8 cellular contexts compared by ENCODE assay signal in genomic region chr7:99504603-99505323, GRCh38. TPM values are rescaled to one million over a fixed set of nuclear protein-coding genes. Genes with fewer than 3 reads are reported as not detected.
DNase-seq lines count a peak whose midpoint lies in the region; ATAC-seq and TF ChIP-seq lines count a peak whose summit lies in the region.

Gene ZKSCAN5 (plus strand): TSS chr7:99504662. CDS start chr7:99506045, 1,383 bp downstream.

- H3K4me3 ChIP-seq in Caco-2 (ENCODE audit: low read depth, low read length) (peak within 1 kb of the TSS; percentile 68), endocrine pancreas (ENCODE audit: control insufficient read depth, insufficient read depth, low read length) (peak within 1 kb of the TSS; percentile 75)

- no peaks in the 10 kb centered on the region for H3K27me3 Mint-ChIP-seq in Caco-2 (ENCODE audit: insufficient read depth, unreplicated experiment)
- H3K27me3 Mint-ChIP-seq in activated CD8-positive, alpha-beta memory T cell treated with anti-CD3 and anti-CD28 coated beads, Interleukin-2, amount 10 ng/mL, durations not matched to agents 7 days and 5 days, result no peaks in the 10 kb centered on the region

- peak within 1 kb of the TSS; percentile 85 for H3K4me3 Mint-ChIP-seq in Caco-2 (ENCODE audit: unreplicated experiment)
- H3K4me3 Mint-ChIP-seq in activated CD8-positive, alpha-beta memory T cell treated with anti-CD3 and anti-CD28 coated beads, Interleukin-2, amount 10 ng/mL, durations not matched to agents 7 days and 5 days, result peak within 1 kb of the TSS; percentile 87

- POLR2A ChIA-PET in Caco-2 (lab: Charles Lee), result interaction anchor here (0.5 to 1.5 kb wide), 11 partner anchors 17 to 325 kb away, joined by 3 to 12 read pairs (median 3); partner anchors contain the start of genes FAM200A and ZSCAN25

- H3K4me1 Mint-ChIP-seq in Caco-2 (ENCODE audit: low read depth, unreplicated experiment), result peaks cover 6% of the 10 kb centered on the region
- H3K4me1 Mint-ChIP-seq in activated CD8-positive, alpha-beta memory T cell treated with anti-CD3 and anti-CD28 coated beads, Interleukin-2, amount 10 ng/mL, durations not matched to agents 7 days and 5 days, result peaks cover 33% of the 10 kb centered on the region

- H3K4me1 ChIP-seq in Caco-2 (no peaks in the 10 kb centered on the region; the same call in 1 of the 2 replicates), endocrine pancreas (ENCODE audit: control insufficient read depth, insufficient read depth, low read length) (peaks cover 8% of the 10 kb centered on the region)

- H3K9ac ChIP-seq in endocrine pancreas (ENCODE audit: control insufficient read depth, insufficient read depth, low read length), result peak within 1 kb of the TSS; percentile 74

- DNase-seq in Caco-2, result peak; percentile 96 to 99
- DNase-seq in HUDEP-2 (lab: John Stamatoyannopoulos, UW; ENCODE audit: unreplicated experiment in 76 of 76), result peak; percentile 23 to 99 (median 93)
- peak; percentile 98 for DNase-seq in NOMO-1 treated with dmso at 0.1 percent for 144 hours (lab: John Stamatoyannopoulos, UW; ENCODE audit: unreplicated experiment)
- peak; percentile 99 for DNase-seq in activated CD8-positive, alpha-beta memory T cell treated with anti-CD3 and anti-CD28 coated beads, Interleukin-2, amount 10 ng/mL, durations not matched to agents 7 days and 5 days
- peak; percentile 100 for DNase-seq in mesenteric fat pad (ENCODE audit: low spot score)
- peak; percentile 96 for DNase-seq in stimulated activated CD8-positive, alpha-beta memory T cell treated with anti-CD3 and anti-CD28 coated beads, Interleukin-15, amount 100 ng/mL, for 1 hour (ENCODE audit: low read depth)

- intact Hi-C loops in Caco-2 (cut with micrococcal nuclease; ENCODE audit: unreplicated experiment), result loop anchor here (1.0 to 10.0 kb wide), 2 partner anchors 48 to 190 kb away; partner anchors contain the start of gene FAM200A

- CTCF ChIA-PET in Caco-2 (lab: Charles Lee), result interaction anchor here (0.7 to 1.2 kb wide), 2 partner anchors 14 to 415 kb away, joined by 3 read pairs; partner anchors contain the start of gene TRIM4
- CTCF ChIA-PET in activated CD8-positive, alpha-beta memory T cell treated with anti-CD3 and anti-CD28 coated beads, Interleukin-2, amount 10 ng/mL, durations not matched to agents 7 days and 5 days (lab: Charles Lee), result interaction anchor here (0.7 to 1.7 kb wide), 7 partner anchors 11 to 132 kb away, joined by 3 to 7 read pairs (median 4); partner anchors contain the start of genes BUD31, PDAP1 and ZNF655

- H3K36me3 Mint-ChIP-seq in Caco-2 (ENCODE audit: insufficient read depth, unreplicated experiment), result peaks cover 33% of the 10 kb centered on the region
- peaks cover 21% of the 10 kb centered on the region for H3K36me3 Mint-ChIP-seq in activated CD8-positive, alpha-beta memory T cell treated with anti-CD3 and anti-CD28 coated beads, Interleukin-2, amount 10 ng/mL, durations not matched to agents 7 days and 5 days

- peak; percentile 75 for ATAC-seq in GM21381 (IDR thresholded peaks at IDR 0.05; ENCODE audit: unreplicated experiment)
- ATAC-seq in activated CD8-positive, alpha-beta memory T cell treated with anti-CD3 and anti-CD28 coated beads, Interleukin-2, amount 10 ng/mL, durations not matched to agents 7 days and 5 days, result peak; percentile 85

- H3K36me3 ChIP-seq in Caco-2 (ENCODE audit: control insufficient read depth, insufficient read depth, low read length) (no peaks in the 10 kb centered on the region), endocrine pancreas (ENCODE audit: control insufficient read depth, insufficient read depth, low read length) (no peaks in the 10 kb centered on the region)

- no peak for TF ChIP-seq CTCF in Caco-2 (IDR thresholded peaks at IDR 0.05; ENCODE audit: insufficient read depth in 1 of 2, low read depth in 1 of 2, low read length in 1 of 2, severe bottlenecking in 1 of 2, unreplicated experiment in 1 of 2)

- BruUV-seq in Caco-2 (replicated peaks; lab: Mats Ljungman, UMichigan), result no TSS peak

- H3K9me3 Mint-ChIP-seq in Caco-2 (ENCODE audit: unreplicated experiment), result no peaks in the 10 kb centered on the region
- H3K9me3 Mint-ChIP-seq in activated CD8-positive, alpha-beta memory T cell treated with anti-CD3 and anti-CD28 coated beads, Interleukin-2, amount 10 ng/mL, durations not matched to agents 7 days and 5 days (ENCODE audit: low read depth), result peaks cover 2% of the 10 kb centered on the region

- H3K27ac Mint-ChIP-seq in Caco-2 (ENCODE audit: unreplicated experiment), result peak within 1 kb of the TSS; percentile 91
- H3K27ac Mint-ChIP-seq in activated CD8-positive, alpha-beta memory T cell treated with anti-CD3 and anti-CD28 coated beads, Interleukin-2, amount 10 ng/mL, durations not matched to agents 7 days and 5 days, result peak within 1 kb of the TSS; percentile 96

- H3K27me3 ChIP-seq in Caco-2 (replicated peaks; ENCODE audit: control insufficient read depth, insufficient read depth, low read length), result no peaks in the 10 kb centered on the region
- no peaks in the 10 kb centered on the region for H3K27me3 ChIP-seq in endocrine pancreas (ENCODE audit: control insufficient read depth, insufficient read depth, low read length)

- H3K9me3 ChIP-seq in Caco-2, result no peaks in the 10 kb centered on the region
- H3K9me3 ChIP-seq in endocrine pancreas (ENCODE audit: control insufficient read depth, low read length), result no peaks in the 10 kb centered on the region

RNA-seq across cellular contexts. Expression of gene ZKSCAN5, which starts in this region (rescaled TPM):
- total RNA-seq in Caco-2 (2022), result 12.4 and 13.3 TPM in 2 replicates
- total RNA-seq in activated CD8-positive, alpha-beta memory T cell treated with anti-CD3 and anti-CD28 coated beads, Interleukin-2, amount 10 ng/mL, durations not matched to agents 7 days and 5 days, result 10 to 100 TPM; 13.2 to 13.6 TPM
- total RNA-seq in mesenteric fat pad, result 5.7 TPM

Comparison
In these comparisons a context has a peak if more than half of its experiments do, and no peak if none do; other contexts are left out.
1. Peak in every context shown above with its lines: DNase-seq, ATAC-seq and H3K4me3 ChIP-seq.